In genomic region chr19:801030-801860, GRCh38 we compare ENCODE assay signal across 8 cellular contexts. TPM values are rescaled to one million over a fixed set of nuclear protein-coding genes. Genes with fewer than 3 reads are reported as not detected.
DNase-seq lines count a peak whose midpoint lies in the region; ATAC-seq and TF ChIP-seq lines count a peak whose summit lies in the region.

No MANE protein-coding gene starts in this region.

- H3K27ac ChIP-seq in SK-N-MC (peak overlapping the region; percentile 17; the same call in 1 of the 2 replicates), ovary (no peak overlapping the region)

- peaks cover 82% of the 10 kb centered on the region for H3K36me3 ChIP-seq in SK-N-MC (ENCODE audit: insufficient read depth, low read length)
- H3K36me3 ChIP-seq in ovary: no peaks in the 10 kb centered on the region

- no peaks in the 10 kb centered on the region for H3K27me3 ChIP-seq in ovary

- TF ChIP-seq POLR2A in ovary (IDR thresholded peaks at IDR 0.05): no peak

- DNase-seq in Daoy (ENCODE audit: low read depth) (peak; percentile 63), SK-N-MC (ENCODE audit: low read depth, low spot score) (no peak), fibroblast of gingiva (ENCODE audit: low read depth) (peak; percentile 62), ovary (peak in 4 of 5 donors; percentile 55 to 80 (median 71)), NCI-H82 (lab: John Stamatoyannopoulos, UW) (no peak)

- no peak for ATAC-seq in GM21526 (IDR thresholded peaks at IDR 0.05; ENCODE audit: low FRiP score, unreplicated experiment)
- ATAC-seq in GM18868 (IDR thresholded peaks at IDR 0.05; ENCODE audit: unreplicated experiment): no peak
- no peak for ATAC-seq in HG02938 (IDR thresholded peaks at IDR 0.05; ENCODE audit: unreplicated experiment)

- no peak for TF ChIP-seq EP300 in ovary (IDR thresholded peaks at IDR 0.05)

- H3K9ac ChIP-seq in SK-N-MC (ENCODE audit: insufficient read length): peak overlapping the region; percentile 53

- TF ChIP-seq CTCF in ovary (IDR thresholded peaks at IDR 0.05): no peak

- H3K9me3 ChIP-seq in SK-N-MC (ENCODE audit: low read depth, low read length): no peaks in the 10 kb centered on the region
- no peaks in the 10 kb centered on the region for H3K9me3 ChIP-seq in ovary

- H3K4me1 ChIP-seq in ovary (ENCODE audit: insufficient read depth): peaks cover 41% of the 10 kb centered on the region

- intact Hi-C loops in ovary (cut with DNase I): no loop called here

- H3K4me3 ChIP-seq in SK-N-MC: no peak overlapping the region
- no peak overlapping the region for H3K4me3 ChIP-seq in ovary

- 30 to 33% (median 30%) methylated on average over 23 to 29 of the region's 29 CpGs for WGBS in ovary, 3 donors

RNA-seq across cellular contexts. Expression of gene PTBP1, which starts 4.0 kb away (rescaled TPM):
- total RNA-seq in Daoy (2014; rRNA removed; shearing (Covaris generic)): 205 and 246 TPM in 2 replicates
- total RNA-seq in ovary: 100 to 1,000 TPM in 6 of 7 donors, 10 to 100 TPM in 1; 73.4 to 312 (median 233) TPM
- 100 to 1,000 TPM in 1 of 2 donors, 10 to 100 TPM in 1; 94.4 to 112 TPM for polyA plus RNA-seq in ovary

RNA-seq across cellular contexts. Expression of gene PLPPR3, which starts 20.5 kb away (rescaled TPM):
- 0.11 and 1.2 TPM in 2 replicates for total RNA-seq in Daoy (2014; rRNA removed; shearing (Covaris generic))
- 10 to 100 TPM in 1 of 7 donors, 1 to 10 TPM in 1, under 1 TPM in 3, not detected in 2; 0.36 to 11.4 (median 0.80) TPM for total RNA-seq in ovary
- under 1 TPM; 0.18 to 0.24 TPM for polyA plus RNA-seq in ovary

RNA-seq across cellular contexts. Expression of gene AZU1, which starts 26.4 kb away (rescaled TPM):
- not detected in 2 replicates for total RNA-seq in Daoy (2014; rRNA removed; shearing (Covaris generic))
- 1 to 10 TPM in 1 of 7 donors, not detected in 6; 1.0 TPM for total RNA-seq in ovary
- under 1 TPM in 1 of 2 donors, not detected in 1; 0.11 TPM for polyA plus RNA-seq in ovary

RNA-seq across cellular contexts. Expression of gene PRTN3, which starts 39.6 kb away (rescaled TPM):
- total RNA-seq in Daoy (2014; rRNA removed; shearing (Covaris generic)): not detected in 2 replicates
- under 1 TPM in 1 of 7 donors, not detected in 6; 0.41 TPM for total RNA-seq in ovary
- polyA plus RNA-seq in ovary: not detected

RNA-seq across cellular contexts. Expression of gene MISP, which starts 50.3 kb away (rescaled TPM):
- total RNA-seq in Daoy (2014; rRNA removed; shearing (Covaris generic)): 1.5 and 2.0 TPM in 2 replicates
- total RNA-seq in ovary: 10 to 100 TPM in 1 of 7 donors, 1 to 10 TPM in 3, under 1 TPM in 3; 0.08 to 44.0 (median 1.4) TPM
- under 1 TPM; 0.12 to 0.19 TPM for polyA plus RNA-seq in ovary

Comparison
In these comparisons a context has a peak if more than half of its experiments do, and no peak if none do; other contexts are left out.
1. DNase-seq: peak in Daoy (single experiment), fibroblast of gingiva (single experiment) and ovary (4 of 5); none in SK-N-MC (single experiment) and NCI-H82 (single experiment).